7 cellular contexts compared by ENCODE assay signal in genomic region chr1:88890790-88891317, GRCh38. TPM values are rescaled to one million over a fixed set of nuclear protein-coding genes. Genes with fewer than 3 reads are reported as not detected.
DNase-seq lines count a peak whose midpoint lies in the region; ATAC-seq and TF ChIP-seq lines count a peak whose summit lies in the region.

No MANE protein-coding gene starts in this region.

- H4K20me1 ChIP-seq in SU-DHL-6 (ENCODE audit: low read depth, low read length): peaks cover 5% of the 10 kb centered on the region; the same call in 1 of the 2 replicates

- no peaks in the 10 kb centered on the region for H3K9me3 ChIP-seq in SU-DHL-6 (ENCODE audit: insufficient read depth, low read length)

- H3K27ac Mint-ChIP-seq in chondrocyte (ENCODE audit: unreplicated experiment): peak overlapping the region; percentile 98
- H3K27ac Mint-ChIP-seq in stimulated activated effector memory CD8-positive, alpha-beta T cell treated with anti-CD3 and anti-CD28 coated beads, Interleukin-12 subunit alpha, Interleukin-12 subunit beta, amount 100 ng/mL, for 72 hours: peak overlapping the region; percentile 99

- peak overlapping the region; percentile 83 for H2AFZ ChIP-seq in SU-DHL-6 (ENCODE audit: low read depth, low read length, severe bottlenecking)

- DNase-seq in GM10266 (ENCODE audit: extremely low spot score): peak; percentile 24
- no peak for DNase-seq in chondrocyte (ENCODE audit: low spot score)
- peak; percentile 54 for DNase-seq in left kidney (ENCODE audit: low read depth, low spot score)
- DNase-seq in stimulated activated effector memory CD8-positive, alpha-beta T cell treated with anti-CD3 and anti-CD28 coated beads, Interleukin-12 subunit alpha, Interleukin-12 subunit beta, amount 100 ng/mL, for 72 hours (ENCODE audit: low spot score in 2 of 2): peak in 1 of 2 donors; percentile 58

- ATAC-seq in HG03095 (IDR thresholded peaks at IDR 0.05; ENCODE audit: unreplicated experiment): peak; percentile 12
- no peak for ATAC-seq in stimulated activated effector memory CD8-positive, alpha-beta T cell treated with anti-CD3 and anti-CD28 coated beads, Interleukin-12 subunit alpha, Interleukin-12 subunit beta, amount 100 ng/mL, for 72 hours
- no peak for ATAC-seq in GM21576 (IDR thresholded peaks at IDR 0.05; ENCODE audit: unreplicated experiment)

- H3K4me3 ChIP-seq in SU-DHL-6 (ENCODE audit: insufficient read depth, low read length, poor library complexity, severe bottlenecking): peak overlapping the region; percentile 86

- peak overlapping the region; percentile 96 for H3K4me3 Mint-ChIP-seq in chondrocyte (ENCODE audit: unreplicated experiment)
- H3K4me3 Mint-ChIP-seq in stimulated activated effector memory CD8-positive, alpha-beta T cell treated with anti-CD3 and anti-CD28 coated beads, Interleukin-12 subunit alpha, Interleukin-12 subunit beta, amount 100 ng/mL, for 72 hours: peak overlapping the region; percentile 95

- H3K36me3 ChIP-seq in SU-DHL-6 (ENCODE audit: low read length): peaks cover 16% of the 10 kb centered on the region; the same call in 1 of the 2 replicates

- H3K27me3 Mint-ChIP-seq in chondrocyte (ENCODE audit: low read depth): no peaks in the 10 kb centered on the region

- peak overlapping the region; percentile 86 for H3K9ac ChIP-seq in SU-DHL-6 (ENCODE audit: low read length)

- H3K4me1 Mint-ChIP-seq in chondrocyte (ENCODE audit: low read depth): peaks cover 30% of the 10 kb centered on the region
- H3K4me1 Mint-ChIP-seq in stimulated activated effector memory CD8-positive, alpha-beta T cell treated with anti-CD3 and anti-CD28 coated beads, Interleukin-12 subunit alpha, Interleukin-12 subunit beta, amount 100 ng/mL, for 72 hours: peaks cover 40% of the 10 kb centered on the region

- peak overlapping the region; percentile 51 for H3K27ac ChIP-seq in SU-DHL-6 (ENCODE audit: low read depth, low read length)

- H3K79me2 ChIP-seq in SU-DHL-6 (ENCODE audit: insufficient read depth, low read length): peaks cover 45% of the 10 kb centered on the region

- no peaks in the 10 kb centered on the region for H3K27me3 ChIP-seq in SU-DHL-6 (ENCODE audit: low read length)

- TF ChIP-seq CTCF in GM10266 (IDR thresholded peaks at IDR 0.05; ENCODE audit: control insufficient read depth, insufficient read depth, low read depth, missing control alignments) (no peak), SU-DHL-6 (IDR thresholded peaks at IDR 0.05; ENCODE audit: insufficient read depth, low read length, poor library complexity, severe bottlenecking) (no peak), chondrocyte (IDR thresholded peaks at IDR 0.05) (no peak)

- H3K4me2 ChIP-seq in SU-DHL-6 (ENCODE audit: low read depth, low read length, poor library complexity, severe bottlenecking): peak overlapping the region; percentile 95

- H3K9me3 Mint-ChIP-seq in chondrocyte (ENCODE audit: low read depth): no peaks in the 10 kb centered on the region
- no peaks in the 10 kb centered on the region for H3K9me3 Mint-ChIP-seq in stimulated activated effector memory CD8-positive, alpha-beta T cell treated with anti-CD3 and anti-CD28 coated beads, Interleukin-12 subunit alpha, Interleukin-12 subunit beta, amount 100 ng/mL, for 72 hours

- no peaks in the 10 kb centered on the region for H3K9me2 ChIP-seq in SU-DHL-6 (replicated peaks; ENCODE audit: insufficient read depth, low read length)

- H3K36me3 Mint-ChIP-seq in chondrocyte (ENCODE audit: low read depth): peaks cover 3% of the 10 kb centered on the region
- H3K36me3 Mint-ChIP-seq in stimulated activated effector memory CD8-positive, alpha-beta T cell treated with anti-CD3 and anti-CD28 coated beads, Interleukin-12 subunit alpha, Interleukin-12 subunit beta, amount 100 ng/mL, for 72 hours: peaks cover 55% of the 10 kb centered on the region

- H3F3A ChIP-seq in SU-DHL-6 (ENCODE audit: insufficient read depth): no peaks in the 10 kb centered on the region

RNA-seq across cellular contexts. Expression of gene GTF2B, which starts 0.5 kb away (rescaled TPM):
- 18.8 to 24.9 TPM (median 19.6 TPM) in 3 replicates for total RNA-seq in chondrocyte
